8 cellular contexts compared by ENCODE assay signal in the genomic region with DNA sequence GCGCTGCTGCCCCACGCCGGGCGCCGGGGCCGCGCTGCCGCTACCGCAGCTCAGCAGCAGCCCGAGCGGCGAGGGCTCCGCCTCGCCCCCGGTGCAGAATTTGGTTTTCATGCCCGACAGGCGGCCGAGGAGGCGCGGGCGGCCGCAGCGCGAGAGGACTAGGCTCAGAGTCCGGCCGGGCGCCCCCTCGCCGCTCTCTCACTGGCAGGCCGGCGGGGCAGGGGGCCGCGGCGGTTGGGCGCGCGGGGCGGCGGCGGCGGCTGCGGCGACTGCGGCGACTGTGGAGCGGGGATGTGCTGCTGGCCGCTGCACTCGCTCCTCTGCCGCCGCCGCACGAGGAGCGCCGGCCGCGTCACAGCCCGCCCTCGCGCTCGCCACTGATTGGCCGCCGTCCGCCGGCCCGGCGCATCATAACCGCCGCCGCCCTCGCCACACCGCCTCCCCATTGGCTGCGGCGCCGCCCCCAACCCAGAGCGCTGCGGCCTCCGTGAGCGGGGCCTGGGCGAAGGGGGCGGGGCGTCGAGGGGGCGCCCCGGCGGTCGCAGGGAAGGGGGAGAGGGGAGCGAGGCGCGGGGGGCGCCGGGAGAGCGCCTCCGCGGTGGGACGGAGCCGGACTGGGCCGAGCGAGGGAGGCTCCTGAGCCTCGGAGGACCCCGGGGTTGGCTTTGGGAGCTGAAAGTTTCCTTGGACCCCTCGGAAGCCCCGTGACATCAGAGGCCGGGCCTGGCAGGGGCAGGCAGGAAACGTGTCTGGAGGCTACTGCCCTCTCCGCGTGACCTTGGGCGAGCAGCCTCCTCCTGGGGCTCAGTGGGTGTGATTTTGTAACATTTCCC. TPM values are rescaled to one million over a fixed set of nuclear protein-coding genes. Genes with fewer than 3 reads are reported as not detected.
DNase-seq lines count a peak whose midpoint lies in the region; TF ChIP-seq lines count a peak whose summit lies in the region.

A gene (minus strand): TSS at position 322 of the 833 bp plus-strand sequence. CDS start 211 bp downstream, at position 111.

- H3K27ac Mint-ChIP-seq in nephron progenitor cell, result peak within 1 kb of the TSS; percentile 96
- peak within 1 kb of the TSS; percentile 90 for H3K27ac Mint-ChIP-seq in stimulated activated naive CD8-positive, alpha-beta T cell treated with anti-CD3 and anti-CD28 coated beads, Interleukin-15, Interleukin-2, amounts not matched to agents 100 ng/mL and 50 ng/mL, for 24 hours

- DNase-seq in ELR (ENCODE audit: low read depth) (peak; percentile 91), H4 (ENCODE audit: low spot score) (peak; percentile 87), LNCaP clone FGC (ENCODE audit: low read depth) (no peak), SHP77 treated with DMSO at 0.1 percent for 48 hours (lab: John Stamatoyannopoulos, UW) (peak; percentile 84), fibroblast of the aortic adventitia (ENCODE audit: low read depth) (peak; percentile 76), nephron progenitor cell (peak; percentile 96)
- DNase-seq in activated effector memory CD4-positive, alpha-beta T cell treated with anti-CD3 and anti-CD28 coated beads, Interleukin-2, amount 50 U/mL, for 16 hours, result peak; percentile 94

- H3K4me1 Mint-ChIP-seq in nephron progenitor cell, result peaks cover 53% of the 10 kb centered on the region
- peaks cover 22% of the 10 kb centered on the region for H3K4me1 Mint-ChIP-seq in stimulated activated naive CD8-positive, alpha-beta T cell treated with anti-CD3 and anti-CD28 coated beads, Interleukin-15, Interleukin-2, amounts not matched to agents 100 ng/mL and 50 ng/mL, for 24 hours (ENCODE audit: low read depth)

- no peaks in the 10 kb centered on the region for H3K36me3 Mint-ChIP-seq in nephron progenitor cell (ENCODE audit: low read depth)
- H3K36me3 Mint-ChIP-seq in stimulated activated naive CD8-positive, alpha-beta T cell treated with anti-CD3 and anti-CD28 coated beads, Interleukin-15, Interleukin-2, amounts not matched to agents 100 ng/mL and 50 ng/mL, for 24 hours (ENCODE audit: low read depth), result peaks cover 10% of the 10 kb centered on the region

- TF ChIP-seq CTCF in LNCaP clone FGC (IDR thresholded peaks at IDR 0.05; ENCODE audit: control insufficient read depth, extremely low read depth, insufficient read depth) (no peak), fibroblast of the aortic adventitia (IDR thresholded peaks at IDR 0.05; ENCODE audit: insufficient read depth, low read length) (no peak), nephron progenitor cell (IDR thresholded peaks at IDR 0.05) (no peak)

- H3K27me3 Mint-ChIP-seq in nephron progenitor cell (ENCODE audit: low read depth, poor library complexity), result peaks cover 3% of the 10 kb centered on the region
- no peaks in the 10 kb centered on the region for H3K27me3 Mint-ChIP-seq in stimulated activated naive CD8-positive, alpha-beta T cell treated with anti-CD3 and anti-CD28 coated beads, Interleukin-15, Interleukin-2, amounts not matched to agents 100 ng/mL and 50 ng/mL, for 24 hours

- no peaks in the 10 kb centered on the region for H3K9me3 Mint-ChIP-seq in nephron progenitor cell
- H3K9me3 Mint-ChIP-seq in stimulated activated naive CD8-positive, alpha-beta T cell treated with anti-CD3 and anti-CD28 coated beads, Interleukin-15, Interleukin-2, amounts not matched to agents 100 ng/mL and 50 ng/mL, for 24 hours, result no peaks in the 10 kb centered on the region

- peak within 1 kb of the TSS; percentile 94 for H3K4me3 Mint-ChIP-seq in nephron progenitor cell
- H3K4me3 Mint-ChIP-seq in stimulated activated naive CD8-positive, alpha-beta T cell treated with anti-CD3 and anti-CD28 coated beads, Interleukin-15, Interleukin-2, amounts not matched to agents 100 ng/mL and 50 ng/mL, for 24 hours, result peak within 1 kb of the TSS; percentile 89

- H3K4me3 ChIP-seq in LNCaP clone FGC (ENCODE audit: low read depth, low read length) (peak within 1 kb of the TSS; percentile 65), fibroblast of the aortic adventitia (ENCODE audit: low read depth, low read length) (peak within 1 kb of the TSS; percentile 69)

RNA-seq across cellular contexts. Expression of the gene that starts here (rescaled TPM):
- total RNA-seq in H4 (2014; rRNA removed; shearing (Covaris generic)), result 9.4 and 9.8 TPM in 2 replicates
- total RNA-seq in fibroblast of the aortic adventitia (ENCODE audit: low replicate concordance), result 5.2 and 8.3 TPM in 2 replicates
